Comparison of ENCODE assay signal across 1 cellular context in the genomic region with DNA sequence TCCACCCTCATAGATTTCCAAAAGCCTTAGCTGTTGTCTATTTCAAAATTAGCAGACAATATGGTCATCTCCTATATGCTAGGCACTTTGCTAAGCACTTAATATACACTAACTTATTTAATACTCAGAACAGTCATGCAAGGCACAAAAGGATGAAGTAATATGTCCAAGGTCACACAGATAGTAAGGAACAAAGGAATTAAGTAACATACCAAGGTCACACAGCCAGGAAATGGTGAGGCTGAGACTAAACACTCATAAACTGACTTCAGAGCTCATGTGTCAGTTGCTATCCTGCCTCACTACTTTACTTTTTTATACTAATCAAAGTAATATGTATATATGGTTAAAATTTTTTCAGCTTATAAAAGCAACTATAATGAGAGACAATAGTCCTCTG.
TF ChIP-seq lines count a peak whose summit lies in the region.

No MANE protein-coding gene starts in this region.

TF ChIP-seq in K562, 482 proteins besides CTCF, POLR2A, EP300 and RAD21 (continued from another document):
- TF ChIP-seq, protein P1, sequence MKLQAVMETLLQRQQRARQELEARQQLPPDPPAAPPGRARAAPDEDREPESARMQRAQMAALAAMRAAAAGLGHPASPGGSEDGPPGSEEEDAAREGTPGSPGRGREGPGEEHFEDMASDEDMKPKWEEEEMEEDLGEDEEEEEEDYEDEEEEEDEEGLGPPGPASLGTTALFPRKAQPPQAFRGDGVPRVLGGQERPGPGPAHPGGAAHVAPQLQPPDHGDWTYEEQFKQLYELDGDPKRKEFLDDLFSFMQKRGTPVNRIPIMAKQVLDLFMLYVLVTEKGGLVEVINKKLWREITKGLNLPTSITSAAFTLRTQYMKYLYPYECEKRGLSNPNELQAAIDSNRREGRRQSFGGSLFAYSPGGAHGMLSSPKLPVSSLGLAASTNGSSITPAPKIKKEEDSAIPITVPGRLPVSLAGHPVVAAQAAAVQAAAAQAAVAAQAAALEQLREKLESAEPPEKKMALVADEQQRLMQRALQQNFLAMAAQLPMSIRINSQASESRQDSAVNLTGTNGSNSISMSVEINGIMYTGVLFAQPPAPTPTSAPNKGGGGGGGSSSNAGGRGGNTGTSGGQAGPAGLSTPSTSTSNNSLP (IDR thresholded peaks at IDR 0.05; ENCODE audit: borderline replicate concordance, low read depth, low read length), result no peak
- TF ChIP-seq ESRRA (IDR thresholded peaks at IDR 0.05; ENCODE audit: borderline replicate concordance, low read depth), result peak; percentile 48; the same call in 1 of the 2 replicates
- TF ChIP-seq, protein P2, sequence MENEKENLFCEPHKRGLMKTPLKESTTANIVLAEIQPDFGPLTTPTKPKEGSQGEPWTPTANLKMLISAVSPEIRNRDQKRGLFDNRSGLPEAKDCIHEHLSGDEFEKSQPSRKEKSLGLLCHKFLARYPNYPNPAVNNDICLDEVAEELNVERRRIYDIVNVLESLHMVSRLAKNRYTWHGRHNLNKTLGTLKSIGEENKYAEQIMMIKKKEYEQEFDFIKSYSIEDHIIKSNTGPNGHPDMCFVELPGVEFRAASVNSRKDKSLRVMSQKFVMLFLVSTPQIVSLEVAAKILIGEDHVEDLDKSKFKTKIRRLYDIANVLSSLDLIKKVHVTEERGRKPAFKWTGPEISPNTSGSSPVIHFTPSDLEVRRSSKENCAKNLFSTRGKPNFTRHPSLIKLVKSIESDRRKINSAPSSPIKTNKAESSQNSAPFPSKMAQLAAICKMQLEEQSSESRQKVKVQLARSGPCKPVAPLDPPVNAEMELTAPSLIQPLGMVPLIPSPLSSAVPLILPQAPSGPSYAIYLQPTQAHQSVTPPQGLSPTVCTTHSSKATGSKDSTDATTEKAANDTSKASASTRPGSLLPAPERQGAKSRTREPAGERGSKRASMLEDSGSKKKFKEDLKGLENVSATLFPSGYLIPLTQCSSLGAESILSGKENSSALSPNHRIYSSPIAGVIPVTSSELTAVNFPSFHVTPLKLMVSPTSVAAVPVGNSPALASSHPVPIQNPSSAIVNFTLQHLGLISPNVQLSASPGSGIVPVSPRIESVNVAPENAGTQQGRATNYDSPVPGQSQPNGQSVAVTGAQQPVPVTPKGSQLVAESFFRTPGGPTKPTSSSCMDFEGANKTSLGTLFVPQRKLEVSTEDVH (IDR thresholded peaks at IDR 0.05; ENCODE audit: low read depth, partially characterized antibody), result no peak
- no peak for TF ChIP-seq MTA3 (IDR thresholded peaks at IDR 0.05; ENCODE audit: borderline replicate concordance)
